In the genomic region with DNA sequence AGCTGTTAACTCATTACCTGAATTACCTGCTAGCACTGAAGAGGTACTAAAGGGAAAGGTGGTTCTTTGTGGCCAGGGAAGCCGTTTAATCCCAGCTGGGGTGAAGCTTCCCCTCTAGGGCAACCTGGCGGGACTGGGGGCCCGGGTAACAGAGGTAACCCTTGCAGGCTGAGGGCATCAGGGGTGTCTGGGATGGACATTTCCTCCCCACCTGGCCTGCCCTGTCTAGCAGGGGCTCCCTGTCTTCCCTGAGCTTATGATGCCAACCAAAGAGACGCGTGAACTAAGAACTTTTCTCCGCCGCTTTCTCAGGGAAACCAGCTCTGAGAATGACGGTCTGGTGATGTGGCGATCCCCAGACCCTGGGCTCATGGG, we compare ENCODE assay signal across 19 cellular contexts.
"Had no signal": no experiment of that assay in that cellular context is flagged by ENCODE, and none has a peak within 500 bp of the region (broad histone marks: within the 10 kb centered on the region; RNA-seq: fewer than 3 reads in every experiment).

No MANE protein-coding gene starts in this region.

- H3K27me3 Mint-ChIP-seq: activated naive CD8-positive, alpha-beta T cell treated with anti-CD3 and anti-CD28 coated beads, Interleukin-2, amount 50 U/mL, for 24 hours; activated T-helper 17 cell treated with anti-CD3 and anti-CD28 coated beads, Interleukin-2, amount 50 U/mL, for 72 hours had no signal

- H3K4me1 Mint-ChIP-seq: activated naive CD8-positive, alpha-beta T cell treated with anti-CD3 and anti-CD28 coated beads, Interleukin-2, amount 50 U/mL, for 24 hours; activated T-helper 17 cell treated with anti-CD3 and anti-CD28 coated beads, Interleukin-2, amount 50 U/mL, for 72 hours; naive B cell; stimulated activated effector memory CD8-positive, alpha-beta T cell treated with anti-CD3 and anti-CD28 coated beads, Interleukin-12 subunit alpha, Interleukin-12 subunit beta, amount 100 ng/mL, for 72 hours had no signal

- H3K4me3 ChIP-seq: ascending aorta, dorsolateral prefrontal cortex, left lung, sigmoid colon, tibial artery, vagina had no signal

- H3K36me3 ChIP-seq: ascending aorta, left lung, sigmoid colon, tibial artery, vagina had no signal

- H3K27me3 ChIP-seq: ascending aorta, dorsolateral prefrontal cortex, left lung, sigmoid colon, tibial artery, vagina had no signal

- DNase-seq: activated CD4-positive, alpha-beta T cell treated with anti-CD3 and anti-CD28 coated beads, Interleukin-2, amount 50 U/mL, for 4 hours; activated CD4-positive, CD25-positive, alpha-beta regulatory T cell treated with anti-CD3 and anti-CD28 coated beads, Interleukin-2, amount 50 U/mL, for 72 hours; activated naive CD4-positive, alpha-beta T cell treated with Interleukin-2 at 50 U/mL for 16 hours; activated naive CD8-positive, alpha-beta T cell treated with anti-CD3 and anti-CD28 coated beads, Interleukin-2, amount 50 U/mL, for 24 hours; dorsolateral prefrontal cortex; hippocampal formation; naive B cell; sigmoid colon; stimulated activated CD4-positive, alpha-beta T cell treated with anti-CD3 and anti-CD28 coated beads, Interleukin-1b, Interleukin-23, amount 100 ng/mL, for 48 hours; T-helper 1 cell; T1000; tibial artery had no signal

- H3K4me3 Mint-ChIP-seq: activated naive CD8-positive, alpha-beta T cell treated with anti-CD3 and anti-CD28 coated beads, Interleukin-2, amount 50 U/mL, for 24 hours; activated T-helper 17 cell treated with anti-CD3 and anti-CD28 coated beads, Interleukin-2, amount 50 U/mL, for 72 hours; mesothelial cell of epicardium; naive B cell; stimulated activated effector memory CD8-positive, alpha-beta T cell treated with anti-CD3 and anti-CD28 coated beads, Interleukin-12 subunit alpha, Interleukin-12 subunit beta, amount 100 ng/mL, for 72 hours had no signal

- ATAC-seq: activated naive CD8-positive, alpha-beta T cell treated with anti-CD3 and anti-CD28 coated beads, Interleukin-2, amount 50 U/mL, for 24 hours; activated T-helper 17 cell treated with anti-CD3 and anti-CD28 coated beads, Interleukin-2, amount 50 U/mL, for 72 hours; left lung; stimulated activated effector memory CD8-positive, alpha-beta T cell treated with anti-CD3 and anti-CD28 coated beads, Interleukin-12 subunit alpha, Interleukin-12 subunit beta, amount 100 ng/mL, for 72 hours had no signal

- H3K4me1 ChIP-seq: parathyroid adenoma had no signal

- H3K27ac ChIP-seq: ascending aorta, left lung, parathyroid adenoma, tibial artery, vagina had no signal

- H3K27ac Mint-ChIP-seq: activated naive CD8-positive, alpha-beta T cell treated with anti-CD3 and anti-CD28 coated beads, Interleukin-2, amount 50 U/mL, for 24 hours; activated T-helper 17 cell treated with anti-CD3 and anti-CD28 coated beads, Interleukin-2, amount 50 U/mL, for 72 hours; naive B cell; stimulated activated effector memory CD8-positive, alpha-beta T cell treated with anti-CD3 and anti-CD28 coated beads, Interleukin-12 subunit alpha, Interleukin-12 subunit beta, amount 100 ng/mL, for 72 hours had no signal

- H3K9me3 Mint-ChIP-seq: activated naive CD8-positive, alpha-beta T cell treated with anti-CD3 and anti-CD28 coated beads, Interleukin-2, amount 50 U/mL, for 24 hours; activated T-helper 17 cell treated with anti-CD3 and anti-CD28 coated beads, Interleukin-2, amount 50 U/mL, for 72 hours; mesothelial cell of epicardium; naive B cell; stimulated activated effector memory CD8-positive, alpha-beta T cell treated with anti-CD3 and anti-CD28 coated beads, Interleukin-12 subunit alpha, Interleukin-12 subunit beta, amount 100 ng/mL, for 72 hours had no signal

- H3K36me3 Mint-ChIP-seq: mesothelial cell of epicardium; naive B cell; stimulated activated effector memory CD8-positive, alpha-beta T cell treated with anti-CD3 and anti-CD28 coated beads, Interleukin-12 subunit alpha, Interleukin-12 subunit beta, amount 100 ng/mL, for 72 hours had no signal

- H3K9ac ChIP-seq: parathyroid adenoma had no signal

- H3K9me3 ChIP-seq: ascending aorta, left lung, sigmoid colon, tibial artery, vagina had no signal
